Comparison of ENCODE assay signal across 9 cellular contexts in genomic region chr11:95147364-95147905, GRCh38. TPM values are rescaled to one million over a fixed set of nuclear protein-coding genes. Genes with fewer than 3 reads are reported as not detected.
DNase-seq lines count a peak whose midpoint lies in the region; ATAC-seq and TF ChIP-seq lines count a peak whose summit lies in the region.
"Had no signal": no experiment of that assay in that cellular context is flagged by ENCODE, and none has a peak within 500 bp of the region (broad histone marks: within the 10 kb centered on the region; RNA-seq: fewer than 3 reads in every experiment).

No MANE protein-coding gene starts in this region.

- ATAC-seq in GM19328 (IDR thresholded peaks at IDR 0.05; ENCODE audit: unreplicated experiment) = no peak

- CTCF ChIA-PET in HEK293 (lab: Yijun Ruan, JAX) = interaction anchor here (0.6 to 3.3 kb wide), 8 partner anchors 39 to 617 kb away, joined by 3 to 36 read pairs (median 4); partner anchors contain the start of gene SRSF8

- no peaks in the 10 kb centered on the region for H3K9me3 ChIP-seq in HEK293 (ENCODE audit: control insufficient read depth, insufficient read depth, low read depth, low read length)
- H3K9me3 ChIP-seq: HAP-1 had no signal

- no peaks in the 10 kb centered on the region; the same call in none of the 2 replicates for H3K4me1 ChIP-seq in HEK293 (ENCODE audit: control insufficient read depth, insufficient read depth, low read length)

- TF ChIP-seq CTCF in HEK293 (tag by site-specific recombination; IDR thresholded peaks at IDR 0.05) = no peak

- DNase-seq in SK-N-DZ (ENCODE audit: low spot score) (peak; percentile 61), fibroblast of the conjunctiva (ENCODE audit: low read depth) (peak; percentile 67), cerebellar cortex (ENCODE audit: low spot score) (no peak), NCI-H526 treated with DMSO at 0.1 percent for 48 hours (lab: John Stamatoyannopoulos, UW) (no peak)
- DNase-seq: WERI-Rb-1 had no signal

- POLR2A ChIA-PET in HEK293 (lab: Yijun Ruan, JAX) = interaction anchor here (1.3 to 2.3 kb wide), 2 partner anchors 80 to 642 kb away, joined by 5 to 8 read pairs; partner anchors contain the start of genes FAM76B and SRSF8

- H3K27ac ChIP-seq in HEK293 (ENCODE audit: extremely low read depth, low read depth, low read length) = no peak overlapping the region
- peak overlapping the region in 15 of 21 experiments; percentile 4 to 63 (median 37) for H3K27ac ChIP-seq in skin epidermis
- H3K27ac ChIP-seq: WERI-Rb-1 had no signal

- H3K4me3 ChIP-seq in HEK293 (ENCODE audit: low read depth, low read length) = no peak overlapping the region
- H3K4me3 ChIP-seq in skin epidermis = no peak overlapping the region
- H3K4me3 ChIP-seq: HAP-1 had no signal

- no peaks in the 10 kb centered on the region for H3K36me3 ChIP-seq in HEK293 (ENCODE audit: control insufficient read depth in 2 of 2, insufficient read depth in 1 of 2, low read length in 2 of 2)
- H3K36me3 ChIP-seq: HAP-1, WERI-Rb-1 had no signal

TF ChIP-seq in HEK293, 187 proteins besides CTCF, POLR2A, EP300 and RAD21 (continues in another document):
- TF ChIP-seq EGR2 (tag by site-specific recombination; IDR thresholded peaks at IDR 0.05; ENCODE audit: low read depth) = no peak
- TF ChIP-seq ZSCAN4 (tag by site-specific recombination; IDR thresholded peaks at IDR 0.05) = no peak
- no peak for TF ChIP-seq ZBTB11 (tag by site-specific recombination; conservative IDR thresholded peaks at IDR 0.05; ENCODE audit: low read depth)
- TF ChIP-seq SP7 (tag by site-specific recombination; IDR thresholded peaks at IDR 0.05) = peak; percentile 20; the same call in 1 of the 2 replicates
- TF ChIP-seq ZBTB44 (tag by site-specific recombination; IDR thresholded peaks at IDR 0.05) = peak; percentile 75; the same call in 1 of the 2 replicates
- no peak for TF ChIP-seq ZNF501 (tag by site-specific recombination; IDR thresholded peaks at IDR 0.05)
- peak; percentile 88 for TF ChIP-seq ZBTB17 (tag by site-specific recombination; IDR thresholded peaks at IDR 0.05)
- no peak for TF ChIP-seq GLIS1 (tag by site-specific recombination; IDR thresholded peaks at IDR 0.05)
- TF ChIP-seq PRDM1 (tag by site-specific recombination; IDR thresholded peaks at IDR 0.05) = 0 out of 2 replicates have a peak, but pooled peaks have one; percentile 26
- no peak for TF ChIP-seq OVOL3 (tag by site-specific recombination; IDR thresholded peaks at IDR 0.05)
- no peak for TF ChIP-seq ZNF26 (tag by site-specific recombination; IDR thresholded peaks at IDR 0.05)
- no peak for TF ChIP-seq ZNF837 (tag by site-specific recombination; IDR thresholded peaks at IDR 0.05)
- no peak for TF ChIP-seq ZNF350 (tag by site-specific recombination; IDR thresholded peaks at IDR 0.05)
- TF ChIP-seq PBX3 (CRISPR knock-in tag; IDR thresholded peaks at IDR 0.05) = no peak
- TF ChIP-seq ZNF133 (tag by site-specific recombination; IDR thresholded peaks at IDR 0.05) = no peak
- no peak for TF ChIP-seq PATZ1 (tag by site-specific recombination; IDR thresholded peaks at IDR 0.05)

RNA-seq across cellular contexts. Expression of gene ENDOD1, which starts 57.8 kb away (rescaled TPM):
- 5.9 and 7.3 TPM in 2 replicates for polyA plus RNA-seq in SK-N-DZ (2014; cell fraction: cytosol; rRNA removed)
- polyA plus RNA-seq in SK-N-DZ (2014; cell fraction: nucleus; rRNA removed) = 2.0 and 3.1 TPM in 2 replicates

Comparison
In these comparisons a context has a peak if more than half of its experiments do, and no peak if none do; other contexts are left out.
1. DNase-seq: peak in SK-N-DZ (single experiment) and fibroblast of the conjunctiva (single experiment); none in cerebellar cortex (single experiment) and NCI-H526 treated with DMSO at 0.1 percent for 48 hours (single experiment).